8 cellular contexts compared by ENCODE assay signal in the genomic region with DNA sequence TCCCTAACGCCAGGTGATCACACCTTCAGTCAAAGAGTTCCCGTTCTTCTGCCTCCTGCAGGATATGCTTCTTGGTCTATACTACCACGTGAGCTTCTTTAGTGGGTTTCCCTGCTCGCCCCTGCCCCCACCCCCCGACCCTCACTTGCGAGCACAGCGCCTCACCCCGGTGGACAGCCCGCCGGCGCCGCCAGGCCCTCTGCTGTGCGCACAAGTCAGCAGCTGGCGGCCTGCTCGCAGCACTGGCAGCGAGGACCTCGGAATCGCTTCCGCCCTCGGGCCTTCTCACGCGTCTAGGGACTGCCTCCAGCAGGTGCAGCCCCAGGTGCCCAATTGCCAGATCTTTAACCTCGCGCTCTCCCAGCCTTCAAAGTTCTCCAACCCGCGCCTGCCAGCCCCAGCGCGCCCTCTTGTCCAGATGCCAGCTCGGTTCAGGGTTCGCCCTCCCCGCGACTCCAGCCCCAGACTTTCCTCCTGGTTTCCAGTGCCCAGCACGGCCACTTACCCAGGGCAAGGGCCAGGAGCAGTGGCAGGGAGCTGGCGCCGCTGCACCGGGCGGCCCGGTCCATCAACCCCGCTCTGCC. TPM values are rescaled to one million over a fixed set of nuclear protein-coding genes. Genes with fewer than 3 reads are reported as not detected.
A peak's percentile ranks its signal among the peaks of the same experiment; 100 is the strongest.
DNase-seq lines count a peak whose midpoint lies in the region; ATAC-seq and TF ChIP-seq lines count a peak whose summit lies in the region.

No MANE protein-coding gene starts in this region.

- H3K27ac ChIP-seq in mammary epithelial cell (ENCODE audit: insufficient read depth, low read depth, low read length) (peak overlapping the region; percentile 37), stomach smooth muscle (ENCODE audit: low read length) (peak overlapping the region; percentile 85)

- intact Hi-C loops in mammary epithelial cell (cut with micrococcal nuclease), result loop anchor here (2.0 to 10.0 kb wide), 3 partner anchors 111 to 337 kb away; no protein-coding TSS in a partner anchor

- H2AFZ ChIP-seq in mammary epithelial cell (ENCODE audit: low read depth, low read length), result peak overlapping the region; percentile 99

- ATAC-seq in GM19035 (IDR thresholded peaks at IDR 0.05; ENCODE audit: unreplicated experiment) (peak; percentile 49), GM21390 (IDR thresholded peaks at IDR 0.05; ENCODE audit: unreplicated experiment) (no peak)

- H3K9me3 ChIP-seq in mammary epithelial cell (replicated peaks; ENCODE audit: insufficient read depth, low read length), result no peaks in the 10 kb centered on the region
- H3K9me3 ChIP-seq in stomach smooth muscle (ENCODE audit: control insufficient read depth in 2 of 2, low read length in 2 of 2), result no peaks in the 10 kb centered on the region

- H3K4me1 ChIP-seq in mammary epithelial cell (ENCODE audit: insufficient read depth, low read length) (peaks cover 12% of the 10 kb centered on the region), stomach smooth muscle (ENCODE audit: control insufficient read depth, insufficient read depth, low read length) (peaks cover 21% of the 10 kb centered on the region)

- DNase-seq in ACHN (peak; percentile 74), NCI-H460 (ENCODE audit: extremely low read depth, low read depth) (peak; percentile 23), mammary epithelial cell (peak; percentile 44), kidney glomerular epithelial cell (lab: John Stamatoyannopoulos, UW) (peak; percentile 24), NCI-H2227 (lab: John Stamatoyannopoulos, UW; ENCODE audit: unreplicated experiment) (no peak)

- WGBS in mammary epithelial cell (ENCODE audit: low coverage, missing lambda C conversion rate), result 0% methylated on average over 11 of the region's 39 CpGs

- no peaks in the 10 kb centered on the region for H3K79me2 ChIP-seq in mammary epithelial cell (ENCODE audit: insufficient read depth, low read length)

- H3K4me2 ChIP-seq in mammary epithelial cell (ENCODE audit: insufficient read depth, low read depth, low read length), result peak overlapping the region; percentile 100

- in situ Hi-C loops in ACHN (cut with HindIII; ENCODE audit: low pct_ligation_motif_present, low pct_unique_long_range_greater_than_20kb, low sequenced_read_pairs) (no loop called here), mammary epithelial cell (cut with MboI; ENCODE audit: low sequenced_read_pairs in 2 of 2) (no loop called here)

- no TSS peak for BruUV-seq in mammary epithelial cell (replicated peaks; lab: Mats Ljungman, UMichigan)

- dilution Hi-C loops in mammary epithelial cell (cut with HindIII; ENCODE audit: low sequenced_read_pairs), result no loop called here

- CTCF ChIA-PET in mammary epithelial cell (lab: Charles Lee; ENCODE audit: low non-redundant PET), result interaction anchor here (0.5 to 0.6 kb wide), 2 partner anchors 485 to 697 kb away, joined by 4 to 12 read pairs; partner anchors contain the start of gene EPGN

- H3K27me3 ChIP-seq in mammary epithelial cell (ENCODE audit: insufficient read depth, low read length), result no peaks in the 10 kb centered on the region
- H3K27me3 ChIP-seq in stomach smooth muscle (ENCODE audit: control insufficient read depth in 1 of 2, insufficient read depth in 2 of 2, low read length in 2 of 2), result no peaks in the 10 kb centered on the region

- peak; percentile 24 to 59 for TF ChIP-seq CTCF in mammary epithelial cell (conservative IDR thresholded peaks at IDR 0.05 in 1 of 2, IDR thresholded peaks at IDR 0.05 in 1 of 2; ENCODE audit: extremely low read depth in 1 of 2, insufficient read depth in 1 of 2, low read depth in 1 of 2, low read length in 2 of 2)

- H3K36me3 ChIP-seq in mammary epithelial cell (ENCODE audit: insufficient read depth, low read length) (no peaks in the 10 kb centered on the region), stomach smooth muscle (ENCODE audit: control insufficient read depth in 2 of 2, insufficient read depth in 2 of 2, low read length in 2 of 2) (no peaks in the 10 kb centered on the region)

- H4K20me1 ChIP-seq in mammary epithelial cell (ENCODE audit: insufficient read depth, low read length), result no peaks in the 10 kb centered on the region

- H3K4me3 ChIP-seq in mammary epithelial cell (replicated peaks in 1 of 3; ENCODE audit: insufficient read depth in 1 of 3, low read depth in 2 of 3, low read length in 3 of 3) (peak overlapping the region; percentile 68 to 84 (median 71)), stomach smooth muscle (ENCODE audit: low read length in 2 of 2) (peak overlapping the region; percentile 80 to 84)

- H3K9ac ChIP-seq in mammary epithelial cell (ENCODE audit: insufficient read depth, low read length), result peak overlapping the region; percentile 43
- H3K9ac ChIP-seq in stomach smooth muscle (ENCODE audit: low read length in 2 of 2), result peak overlapping the region; percentile 79 to 83

RNA-seq across cellular contexts. Expression of gene BTC, which starts 0.5 kb away (rescaled TPM):
- 0.23 and 0.57 TPM in 2 replicates for total RNA-seq in NCI-H460 (2014; rRNA removed; shearing (Covaris generic))
- polyA plus RNA-seq in NCI-H460 (2014; cell fraction: nucleus; rRNA removed), result not detected in 2 replicates
- 1 to 10 TPM in 1 of 2 donors, under 1 TPM in 1; 0.89 to 2.5 TPM for total RNA-seq in mammary epithelial cell
- polyA plus RNA-seq in mammary epithelial cell, result 0.42 TPM
- polyA minus RNA-seq in mammary epithelial cell, result not detected
